In genomic region chr22:48843640-48844039, GRCh38 we compare ENCODE assay signal across 1 cellular context.
TF ChIP-seq lines count a peak whose summit lies in the region.

No MANE protein-coding gene starts in this region.

TF ChIP-seq in GM23338, 12 proteins besides CTCF, POLR2A, EP300 and RAD21:
- TF ChIP-seq ZNF462 (CRISPR knock-in tag; IDR thresholded peaks at IDR 0.05) (no peak), JUNB (IDR thresholded peaks at IDR 0.05; ENCODE audit: unreplicated experiment) (no peak), POLR2AphosphoS5 (IDR thresholded peaks at IDR 0.05; ENCODE audit: low read depth) (no peak), ZNF114 (CRISPR knock-in tag; IDR thresholded peaks at IDR 0.05) (no peak)
- TF ChIP-seq, protein P1, sequence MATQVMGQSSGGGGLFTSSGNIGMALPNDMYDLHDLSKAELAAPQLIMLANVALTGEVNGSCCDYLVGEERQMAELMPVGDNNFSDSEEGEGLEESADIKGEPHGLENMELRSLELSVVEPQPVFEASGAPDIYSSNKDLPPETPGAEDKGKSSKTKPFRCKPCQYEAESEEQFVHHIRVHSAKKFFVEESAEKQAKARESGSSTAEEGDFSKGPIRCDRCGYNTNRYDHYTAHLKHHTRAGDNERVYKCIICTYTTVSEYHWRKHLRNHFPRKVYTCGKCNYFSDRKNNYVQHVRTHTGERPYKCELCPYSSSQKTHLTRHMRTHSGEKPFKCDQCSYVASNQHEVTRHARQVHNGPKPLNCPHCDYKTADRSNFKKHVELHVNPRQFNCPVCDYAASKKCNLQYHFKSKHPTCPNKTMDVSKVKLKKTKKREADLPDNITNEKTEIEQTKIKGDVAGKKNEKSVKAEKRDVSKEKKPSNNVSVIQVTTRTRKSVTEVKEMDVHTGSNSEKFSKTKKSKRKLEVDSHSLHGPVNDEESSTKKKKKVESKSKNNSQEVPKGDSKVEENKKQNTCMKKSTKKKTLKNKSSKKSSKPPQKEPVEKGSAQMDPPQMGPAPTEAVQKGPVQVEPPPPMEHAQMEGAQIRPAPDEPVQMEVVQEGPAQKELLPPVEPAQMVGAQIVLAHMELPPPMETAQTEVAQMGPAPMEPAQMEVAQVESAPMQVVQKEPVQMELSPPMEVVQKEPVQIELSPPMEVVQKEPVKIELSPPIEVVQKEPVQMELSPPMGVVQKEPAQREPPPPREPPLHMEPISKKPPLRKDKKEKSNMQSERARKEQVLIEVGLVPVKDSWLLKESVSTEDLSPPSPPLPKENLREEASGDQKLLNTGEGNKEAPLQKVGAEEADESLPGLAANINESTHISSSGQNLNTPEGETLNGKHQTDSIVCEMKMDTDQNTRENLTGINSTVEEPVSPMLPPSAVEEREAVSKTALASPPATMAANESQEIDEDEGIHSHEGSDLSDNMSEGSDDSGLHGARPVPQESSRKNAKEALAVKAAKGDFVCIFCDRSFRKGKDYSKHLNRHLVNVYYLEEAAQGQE (IDR thresholded peaks at IDR 0.05; ENCODE audit: unreplicated experiment): no peak
